ENCODE assay signal across 2 cellular contexts in the genomic region with DNA sequence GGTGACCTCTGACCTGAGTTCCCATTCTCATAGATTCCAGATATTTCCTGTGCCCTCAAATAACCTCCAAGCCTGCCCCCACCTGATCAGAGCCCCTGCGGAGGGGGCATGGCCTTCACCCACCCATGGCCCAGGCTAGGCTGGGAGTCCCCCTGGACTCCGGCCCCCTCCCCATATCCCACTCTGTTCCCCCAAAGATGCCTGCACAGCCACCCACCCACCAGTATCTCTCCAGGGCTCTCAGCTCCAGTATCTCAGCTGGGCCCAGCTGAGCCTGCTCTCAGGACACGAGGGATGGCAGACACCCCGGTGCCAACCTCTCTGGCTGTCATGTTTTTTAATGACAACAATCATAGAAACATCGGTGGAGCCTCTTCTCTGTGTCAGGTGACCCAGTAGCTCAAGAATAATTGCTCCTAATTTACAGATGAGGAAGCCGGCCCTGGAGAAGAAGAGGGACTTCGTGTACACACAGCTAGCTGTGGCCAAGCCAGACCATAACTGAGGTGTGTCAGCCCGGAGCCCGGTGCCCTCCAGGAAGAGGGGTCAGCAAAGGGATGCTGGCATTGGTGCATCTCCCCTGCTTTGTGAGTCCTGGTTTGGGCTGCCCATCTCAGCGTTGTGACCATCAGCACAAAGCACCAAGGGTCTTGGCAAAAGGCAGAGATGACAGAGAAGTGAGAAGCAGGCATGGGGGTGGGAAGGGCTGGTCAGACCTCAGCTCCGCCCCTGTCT.
TF ChIP-seq lines count a peak whose summit lies in the region.

No MANE protein-coding gene starts in this region.

TF ChIP-seq in SK-N-SH, 30 proteins besides CTCF, POLR2A, EP300 and RAD21 (continued from another document):
- TF ChIP-seq CHD2 (IDR thresholded peaks at IDR 0.05; ENCODE audit: low read length, partially characterized antibody), result no peak

TF ChIP-seq in SK-N-SH treated with all-trans-retinoic acid at 6 μM for 48 hours, 23 proteins besides CTCF, POLR2A, EP300 and RAD21 (continued from another document):
- TF ChIP-seq ZNF8 (CRISPR knock-in tag; IDR thresholded peaks at IDR 0.05) (no peak), GLIS3 (CRISPR knock-in tag; IDR thresholded peaks at IDR 0.05) (no peak), ZFP3 (CRISPR knock-in tag; IDR thresholded peaks at IDR 0.05) (no peak), ESRRG (CRISPR knock-in tag; IDR thresholded peaks at IDR 0.05) (no peak), ISL1 (CRISPR knock-in tag; IDR thresholded peaks at IDR 0.05) (no peak)
